19 cellular contexts compared by ENCODE assay signal in the genomic region with DNA sequence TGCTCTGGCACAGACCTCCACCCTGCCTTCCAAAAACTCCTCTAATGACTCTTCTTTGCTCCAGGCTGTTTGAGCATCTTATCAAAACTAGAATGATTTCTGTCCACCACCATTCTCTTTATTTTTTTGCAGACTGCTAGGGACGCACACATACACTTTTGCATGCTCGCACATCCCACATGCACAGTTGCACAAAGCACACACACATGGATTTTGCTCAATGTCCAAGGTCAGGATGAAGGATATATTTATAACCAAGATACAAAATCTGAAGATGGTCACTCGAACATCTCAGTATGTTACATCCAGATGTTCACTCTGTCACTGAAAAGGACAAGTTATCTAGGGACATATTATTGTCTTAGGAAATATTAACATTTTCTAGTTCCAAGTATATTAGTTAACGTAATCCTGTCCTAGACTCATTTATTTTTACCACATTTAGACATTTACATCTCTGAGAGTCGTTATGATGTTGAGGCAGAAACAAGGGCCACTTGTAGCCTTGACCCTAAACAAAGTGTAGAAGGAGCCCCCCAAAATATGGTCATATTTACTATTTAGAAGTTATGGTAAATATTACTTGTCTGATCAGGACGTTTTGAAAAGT. TPM values are rescaled to one million over a fixed set of nuclear protein-coding genes. Genes with fewer than 3 reads are reported as not detected.
"Had no signal": no experiment of that assay in that cellular context is flagged by ENCODE, and none has a peak within 500 bp of the region (broad histone marks: within the 10 kb centered on the region; RNA-seq: fewer than 3 reads in every experiment).

No MANE protein-coding gene starts in this region.

- H3K9me3 ChIP-seq: gastrocnemius medialis, heart left ventricle, mucosa of descending colon, neutrophil had no signal

- H3K4me3 ChIP-seq: coronary artery, gastrocnemius medialis, heart left ventricle, mucosa of descending colon, spleen had no signal

- H3K27ac ChIP-seq: coronary artery, gastrocnemius medialis, heart left ventricle, neutrophil, parathyroid adenoma, spleen, VCaP had no signal

- DNase-seq: activated CD4-positive, alpha-beta T cell treated with anti-CD3 and anti-CD28 coated beads for 1 hour; activated naive CD4-positive, alpha-beta T cell treated with Interleukin-2 at 50 U/mL for 16 hours; activated T-cell treated with anti-CD3 and anti-CD28 coated beads, Interleukin-2, amount 50 U/mL, for 24 hours; aorta; erythroblast; gastrocnemius medialis; heart left ventricle; mesenchymal stem cell; mucosa of descending colon; naive B cell; spleen; stimulated activated naive CD4-positive, alpha-beta T cell had no signal

- H3K27ac Mint-ChIP-seq: activated T-cell treated with anti-CD3 and anti-CD28 coated beads, Interleukin-2, amount 50 U/mL, for 24 hours; activated T-helper 2 cell treated with anti-CD3 and anti-CD28 coated beads, Interferon-gamma antibody, Interleukin-2, Interleukin-4, amounts not matched to agents 10 μg/mL and 5 μg/mL and 100 μg/mL, durations not matched to agents 14 hours and 24 hours and 36 hours had no signal

- H3K4me1 ChIP-seq: parathyroid adenoma had no signal

- H3K36me3 ChIP-seq: gastrocnemius medialis, heart left ventricle, neutrophil, spleen had no signal

- ATAC-seq: gastrocnemius medialis, heart left ventricle, mucosa of descending colon, SK-N-SH treated with all-trans-retinoic acid at 6 μM for 48 hours had no signal

- H3K4me3 Mint-ChIP-seq: activated T-cell treated with anti-CD3 and anti-CD28 coated beads, Interleukin-2, amount 50 U/mL, for 24 hours; central memory CD8-positive, alpha-beta T cell had no signal

- H3K9me3 Mint-ChIP-seq: central memory CD8-positive, alpha-beta T cell had no signal

RNA-seq across cellular contexts. Expression of a gene that starts 3.4 kb away (rescaled TPM):
- total RNA-seq: activated T-helper 2 cell treated with anti-CD3 and anti-CD28 coated beads, Interferon-gamma antibody, Interleukin-2, Interleukin-4, amounts not matched to agents 10 μg/mL and 5 μg/mL and 100 μg/mL, durations not matched to agents 14 hours and 24 hours and 36 hours; mucosa of descending colon; spleen had no signal
